In genomic region chr14:65926935-65927700, GRCh38 we compare ENCODE assay signal across 14 cellular contexts.
DNase-seq lines count a peak whose midpoint lies in the region; ATAC-seq and TF ChIP-seq lines count a peak whose summit lies in the region.
"Had no signal": no experiment of that assay in that cellular context is flagged by ENCODE, and none has a peak within 500 bp of the region (broad histone marks: within the 10 kb centered on the region; RNA-seq: fewer than 3 reads in every experiment).

No MANE protein-coding gene starts in this region.

- peaks cover 56% of the 10 kb centered on the region for H3K4me1 Mint-ChIP-seq in CD8-positive, alpha-beta T cell (ENCODE audit: low read depth)
- peaks cover 62% of the 10 kb centered on the region for H3K4me1 Mint-ChIP-seq in T-helper 1 cell treated with Interleukin-12 subunit alpha and Interleukin-12 subunit beta and Interleukin-4 antibody, amounts not matched to agents 30 μg/mL and 1 μg/mL, for 36 hours (ENCODE audit: low read depth)
- H3K4me1 Mint-ChIP-seq in stimulated activated naive B cell treated with anti-CD40 and anti-IgM and Interleukin-4, amounts not matched to agents 10 μg/mL and 1 μg/mL and 100 μg/mL, for 72 hours, result no peaks in the 10 kb centered on the region

- H3K36me3 Mint-ChIP-seq in CD8-positive, alpha-beta T cell, result no peaks in the 10 kb centered on the region
- H3K36me3 Mint-ChIP-seq in T-helper 1 cell treated with Interleukin-12 subunit alpha and Interleukin-12 subunit beta and Interleukin-4 antibody, amounts not matched to agents 30 μg/mL and 1 μg/mL, for 36 hours (ENCODE audit: low read depth), result peaks cover 25% of the 10 kb centered on the region
- no peaks in the 10 kb centered on the region for H3K36me3 Mint-ChIP-seq in stimulated activated naive B cell treated with anti-CD40 and anti-IgM and Interleukin-4, amounts not matched to agents 10 μg/mL and 1 μg/mL and 100 μg/mL, for 72 hours

- no peaks in the 10 kb centered on the region for H3K27me3 Mint-ChIP-seq in CD8-positive, alpha-beta T cell (ENCODE audit: low read depth)
- H3K27me3 Mint-ChIP-seq in T-helper 1 cell treated with Interleukin-12 subunit alpha and Interleukin-12 subunit beta and Interleukin-4 antibody, amounts not matched to agents 30 μg/mL and 1 μg/mL, for 36 hours (ENCODE audit: low read depth), result no peaks in the 10 kb centered on the region
- peaks cover 28 to 31% of the 10 kb centered on the region in 2 donors for H3K27me3 Mint-ChIP-seq in stimulated activated naive B cell treated with anti-CD40 and anti-IgM and Interleukin-4, amounts not matched to agents 10 μg/mL and 1 μg/mL and 100 μg/mL, for 72 hours

- POLR2A ChIA-PET in CD8-positive, alpha-beta T cell (lab: Charles Lee), result interaction anchor here (0.8 to 2.6 kb wide), 9 partner anchors 9 to 640 kb away, joined by 3 to 18 read pairs (median 3); no protein-coding TSS in a partner anchor

- H3K9me3 ChIP-seq in CD8-positive, alpha-beta T cell (ENCODE audit: low read length), result no peaks in the 10 kb centered on the region
- H3K9me3 ChIP-seq in HUES48 (ENCODE audit: control insufficient read depth, insufficient read depth, low read length), result no peaks in the 10 kb centered on the region

- H3K4me3 ChIP-seq in CD8-positive, alpha-beta T cell (ENCODE audit: low read depth, low read length), result peak overlapping the region; percentile 0
- H3K4me3 ChIP-seq in HUES48 (ENCODE audit: low read depth, low read length), result no peak overlapping the region
- H3K4me3 ChIP-seq: dorsolateral prefrontal cortex had no signal

- H3K27me3 ChIP-seq in CD8-positive, alpha-beta T cell (ENCODE audit: insufficient read depth, low read length), result no peaks in the 10 kb centered on the region
- no peaks in the 10 kb centered on the region for H3K27me3 ChIP-seq in HUES48 (ENCODE audit: control insufficient read depth, insufficient read depth, low read length)

- ATAC-seq in CD8-positive, alpha-beta T cell, result no peak
- ATAC-seq in stimulated activated naive B cell treated with anti-CD40 and anti-IgM and Interleukin-4, amounts not matched to agents 10 μg/mL and 1 μg/mL and 100 μg/mL, for 72 hours (replicated peaks), result no peak
- no peak for ATAC-seq in HG02623 (IDR thresholded peaks at IDR 0.05; ENCODE audit: unreplicated experiment)
- ATAC-seq: sciatic nerve had no signal

- H3K4me1 ChIP-seq in CD8-positive, alpha-beta T cell (ENCODE audit: insufficient read depth, low read length), result peaks cover 45% of the 10 kb centered on the region
- H3K4me1 ChIP-seq in HUES48 (ENCODE audit: control insufficient read depth, insufficient read depth, low read length), result peaks cover 29% of the 10 kb centered on the region

- peak overlapping the region; percentile 9; the same call in 1 of the 2 replicates for H3K9ac ChIP-seq in HUES48 (ENCODE audit: low read depth, low read length)

- no peak for TF ChIP-seq CTCF in CD8-positive, alpha-beta T cell (IDR thresholded peaks at IDR 0.05)

- H3K36me3 ChIP-seq in CD8-positive, alpha-beta T cell (ENCODE audit: insufficient read depth, low read length), result no peaks in the 10 kb centered on the region
- H3K36me3 ChIP-seq in HUES48 (ENCODE audit: control insufficient read depth, insufficient read depth, low read length), result no peaks in the 10 kb centered on the region

- H3K27ac Mint-ChIP-seq in CD8-positive, alpha-beta T cell, result peak overlapping the region; percentile 87
- H3K27ac Mint-ChIP-seq in T-helper 1 cell treated with Interleukin-12 subunit alpha and Interleukin-12 subunit beta and Interleukin-4 antibody, amounts not matched to agents 30 μg/mL and 1 μg/mL, for 36 hours, result peak overlapping the region; percentile 94
- no peak overlapping the region for H3K27ac Mint-ChIP-seq in stimulated activated naive B cell treated with anti-CD40 and anti-IgM and Interleukin-4, amounts not matched to agents 10 μg/mL and 1 μg/mL and 100 μg/mL, for 72 hours
- H3K27ac Mint-ChIP-seq: nephron progenitor cell had no signal

- H3K4me3 Mint-ChIP-seq in CD8-positive, alpha-beta T cell, result peak overlapping the region; percentile 56
- peak overlapping the region; percentile 71 for H3K4me3 Mint-ChIP-seq in T-helper 1 cell treated with Interleukin-12 subunit alpha and Interleukin-12 subunit beta and Interleukin-4 antibody, amounts not matched to agents 30 μg/mL and 1 μg/mL, for 36 hours
- no peak overlapping the region for H3K4me3 Mint-ChIP-seq in stimulated activated naive B cell treated with anti-CD40 and anti-IgM and Interleukin-4, amounts not matched to agents 10 μg/mL and 1 μg/mL and 100 μg/mL, for 72 hours
- H3K4me3 Mint-ChIP-seq: nephron progenitor cell had no signal

- H3K27ac ChIP-seq in CD8-positive, alpha-beta T cell (ENCODE audit: low read depth, low read length), result peak overlapping the region; percentile 43
- H3K27ac ChIP-seq in HUES48 (ENCODE audit: low read depth, low read length), result peak overlapping the region; percentile 69
- H3K27ac ChIP-seq: dorsolateral prefrontal cortex had no signal

- DNase-seq in CD8-positive, alpha-beta T cell, result peak in 1 of 7 experiments; percentile 48
- DNase-seq in erythroblast (lab: John Stamatoyannopoulos, UW) (peak; percentile 14 to 21), DMS 273 (lab: John Stamatoyannopoulos, UW; ENCODE audit: unreplicated experiment) (no peak)
- no peak for DNase-seq in stimulated activated naive B cell treated with anti-CD40 and anti-IgM and Interleukin-4, amounts not matched to agents 10 μg/mL and 1 μg/mL and 100 μg/mL, for 72 hours
- DNase-seq: dorsolateral prefrontal cortex, EL, hypothalamus, nephron progenitor cell, RPMI8226, T1000 had no signal

- no peaks in the 10 kb centered on the region for H3K9me3 Mint-ChIP-seq in CD8-positive, alpha-beta T cell
- H3K9me3 Mint-ChIP-seq in T-helper 1 cell treated with Interleukin-12 subunit alpha and Interleukin-12 subunit beta and Interleukin-4 antibody, amounts not matched to agents 30 μg/mL and 1 μg/mL, for 36 hours, result peaks cover 10% of the 10 kb centered on the region
- no peaks in the 10 kb centered on the region for H3K9me3 Mint-ChIP-seq in stimulated activated naive B cell treated with anti-CD40 and anti-IgM and Interleukin-4, amounts not matched to agents 10 μg/mL and 1 μg/mL and 100 μg/mL, for 72 hours

- intact Hi-C loops in CD8-positive, alpha-beta T cell (cut with DNase I, micrococcal nuclease), result loop anchor here (5.0 kb wide), 3 partner anchors 50 to 95 kb away; no protein-coding TSS in a partner anchor

- CTCF ChIA-PET in CD8-positive, alpha-beta T cell (lab: Charles Lee), result interaction anchor here (0.7 to 8.9 kb wide), 16 partner anchors 15 to 623 kb away, joined by 3 to 87 read pairs (median 5); partner anchors contain the start of gene FUT8

- TF ChIP-seq POLR2A in erythroblast (IDR thresholded peaks at IDR 0.05; ENCODE audit: low read length), result no peak

Comparison
In these comparisons a context has a peak if more than half of its experiments do, and no peak if none do; other contexts are left out.
1. DNase-seq: peak in erythroblast (2 of 2); none in stimulated activated naive B cell treated with anti-CD40 and anti-IgM and Interleukin-4, amounts not matched to agents 10 μg/mL and 1 μg/mL and 100 μg/mL, for 72 hours (single experiment) and DMS 273 (single experiment).
2. H3K4me3 Mint-ChIP-seq: peak in CD8-positive, alpha-beta T cell (single experiment) and T-helper 1 cell treated with Interleukin-12 subunit alpha and Interleukin-12 subunit beta and Interleukin-4 antibody, amounts not matched to agents 30 μg/mL and 1 μg/mL, for 36 hours (single experiment); none in stimulated activated naive B cell treated with anti-CD40 and anti-IgM and Interleukin-4, amounts not matched to agents 10 μg/mL and 1 μg/mL and 100 μg/mL, for 72 hours (0 of 2).